In genomic region chr18:74213429-74213828, GRCh38 we compare ENCODE assay signal across 19 cellular contexts.
DNase-seq lines count a peak whose midpoint lies in the region; ATAC-seq, FAIRE-seq and TF ChIP-seq lines count a peak whose summit lies in the region.
"Had no signal": no experiment of that assay in that cellular context is flagged by ENCODE, and none has a peak within 500 bp of the region (broad histone marks: within the 10 kb centered on the region; RNA-seq: fewer than 3 reads in every experiment).

No MANE protein-coding gene starts in this region.

- H3K9me3 ChIP-seq in Peyer's patch (no peaks in the 10 kb centered on the region), small intestine (ENCODE audit: control insufficient read depth, low read depth) (no peaks in the 10 kb centered on the region), transverse colon (no peaks in the 10 kb centered on the region)

- in situ Hi-C loops in transverse colon (cut with MboI; ENCODE audit: low pct_ligation_motif_present in 1 of 4, low pct_unique_long_range_greater_than_20kb in 1 of 4, low sequenced_read_pairs in 3 of 4): no loop called here

- H3K36me3 ChIP-seq in Peyer's patch (no peaks in the 10 kb centered on the region), small intestine (ENCODE audit: control insufficient read depth in 2 of 2, insufficient read depth in 2 of 2, low read length in 2 of 2) (no peaks in the 10 kb centered on the region), transverse colon (no peaks in the 10 kb centered on the region)
- H3K36me3 ChIP-seq: BLaER1 treated with 17β-estradiol and CSF1 and Interleukin-3, amounts not matched to agents 10 nM and 100 nM had no signal

- ATAC-seq in esophagus mucosa (peak; percentile 91), HG03108 (IDR thresholded peaks at IDR 0.05; ENCODE audit: unreplicated experiment) (no peak)
- ATAC-seq: CD8-positive, alpha-beta T cell; GM23338 had no signal

- H3K27ac ChIP-seq in Peyer's patch (peak overlapping the region in 3 of 4 donors; percentile 27 to 76 (median 53)), small intestine (ENCODE audit: low read depth in 1 of 2, low read length in 1 of 2) (no peak overlapping the region), transverse colon (no peak overlapping the region)
- H3K27ac ChIP-seq: BLaER1 treated with 17β-estradiol and CSF1 and Interleukin-3, amounts not matched to agents 10 nM and 100 nM; KMS-11 had no signal

- WGBS in small intestine, 3 donors: 33 to 68% (median 56%) methylated on average over 3 of the region's 3 CpGs
- 63 to 69% methylated on average over 3 of the region's 3 CpGs for WGBS in transverse colon (ENCODE audit: low coverage in 1 of 2), 2 donors

- H3K4me1 ChIP-seq in Peyer's patch: no peaks in the 10 kb centered on the region
- H3K4me1 ChIP-seq in small intestine (ENCODE audit: control insufficient read depth in 2 of 2, insufficient read depth in 1 of 2, low read depth in 1 of 2, low read length in 1 of 2): no peaks in the 10 kb centered on the region
- no peaks in the 10 kb centered on the region for H3K4me1 ChIP-seq in transverse colon
- H3K4me1 ChIP-seq: BLaER1 treated with 17β-estradiol and CSF1 and Interleukin-3, amounts not matched to agents 10 nM and 100 nM had no signal

- TF ChIP-seq POLR2A in Peyer's patch (IDR thresholded peaks at IDR 0.05) (no peak), transverse colon (IDR thresholded peaks at IDR 0.05) (no peak)

- H3K27me3 ChIP-seq in Peyer's patch (no peaks in the 10 kb centered on the region), small intestine (ENCODE audit: control insufficient read depth in 2 of 2, insufficient read depth in 2 of 2, low read length in 2 of 2) (no peaks in the 10 kb centered on the region), transverse colon (no peaks in the 10 kb centered on the region)
- H3K27me3 ChIP-seq: BLaER1 treated with 17β-estradiol and CSF1 and Interleukin-3, amounts not matched to agents 10 nM and 100 nM had no signal

- intact Hi-C loops in transverse colon (cut with DNase I; ENCODE audit: low total_unique reads): no loop called here

- TF ChIP-seq CTCF in D721Med (IDR thresholded peaks at IDR 0.05; ENCODE audit: insufficient read depth, missing control alignments) (no peak), Peyer's patch (IDR thresholded peaks at IDR 0.05) (no peak), GM20000 (IDR thresholded peaks at IDR 0.05; ENCODE audit: extremely low read depth, missing control alignments) (no peak), transverse colon (IDR thresholded peaks at IDR 0.05) (no peak)

- DNase-seq in D721Med (ENCODE audit: insufficient read length, low spot score): no peak
- DNase-seq in Peyer's patch: no peak
- DNase-seq in small intestine: peak; percentile 88
- no peak for DNase-seq in GM20000 (ENCODE audit: low spot score)
- DNase-seq in transverse colon: no peak
- DNase-seq: Calu3; CD8-positive, alpha-beta T cell; DMS 273 treated with DMSO at 0.1 percent for 48 hours; HCEC 1CT had no signal

- no peak for TF ChIP-seq EP300 in transverse colon (IDR thresholded peaks at IDR 0.05; ENCODE audit: low read depth)

- H3K4me3 ChIP-seq in Peyer's patch: no peak overlapping the region
- H3K4me3 ChIP-seq in small intestine (ENCODE audit: low read depth in 1 of 2, low read length in 2 of 2): no peak overlapping the region
- no peak overlapping the region for H3K4me3 ChIP-seq in transverse colon
- H3K4me3 ChIP-seq: BLaER1 treated with 17β-estradiol and CSF1 and Interleukin-3, amounts not matched to agents 10 nM and 100 nM; GM23338 had no signal

- FAIRE-seq in D721Med (lab: Jason Lieb, UNC): peak; percentile 87
- no peak for FAIRE-seq in small intestine (lab: Jason Lieb, UNC)
- FAIRE-seq: A204.1, G401.6, GM12891, H54, HTR-8/SVneo had no signal

Comparison
In these comparisons a context has a peak if more than half of its experiments do, and no peak if none do; other contexts are left out.
1. H3K27ac ChIP-seq: peak in Peyer's patch (3 of 4); none in small intestine (0 of 2) and transverse colon (0 of 4).